Comparison of ENCODE assay signal across 1 cellular context in the genomic region with DNA sequence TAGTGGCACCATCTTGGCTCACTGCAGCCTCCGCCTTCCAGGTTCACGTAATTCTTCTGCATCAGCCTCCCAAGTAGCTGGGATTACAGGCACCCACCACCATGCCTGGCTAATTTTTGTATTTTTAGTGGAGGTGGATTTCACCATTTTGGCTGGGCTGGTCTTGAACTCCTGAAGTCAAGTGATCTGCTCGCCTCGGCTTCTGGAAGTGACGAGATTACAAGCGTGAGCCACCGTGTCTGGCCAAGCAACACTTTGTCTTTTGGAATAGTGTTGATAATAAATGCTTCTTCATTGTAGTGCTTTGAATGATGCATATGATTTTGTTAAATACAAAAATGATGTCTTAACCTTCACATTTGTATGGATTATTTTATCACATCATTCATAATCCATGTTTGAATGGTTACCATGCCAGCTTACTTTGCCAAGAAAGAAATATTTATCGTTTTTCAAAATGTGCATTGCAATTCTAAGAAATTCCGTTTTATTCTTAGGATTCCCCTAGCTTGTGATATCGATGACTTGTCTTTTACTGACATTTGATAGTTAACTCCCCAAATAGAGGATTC.
TF ChIP-seq lines count a peak whose summit lies in the region.

No MANE protein-coding gene starts in this region.

TF ChIP-seq in K562, 482 proteins besides CTCF, POLR2A, EP300 and RAD21 (continued from another document and continues in another):
- TF ChIP-seq, protein P1, sequence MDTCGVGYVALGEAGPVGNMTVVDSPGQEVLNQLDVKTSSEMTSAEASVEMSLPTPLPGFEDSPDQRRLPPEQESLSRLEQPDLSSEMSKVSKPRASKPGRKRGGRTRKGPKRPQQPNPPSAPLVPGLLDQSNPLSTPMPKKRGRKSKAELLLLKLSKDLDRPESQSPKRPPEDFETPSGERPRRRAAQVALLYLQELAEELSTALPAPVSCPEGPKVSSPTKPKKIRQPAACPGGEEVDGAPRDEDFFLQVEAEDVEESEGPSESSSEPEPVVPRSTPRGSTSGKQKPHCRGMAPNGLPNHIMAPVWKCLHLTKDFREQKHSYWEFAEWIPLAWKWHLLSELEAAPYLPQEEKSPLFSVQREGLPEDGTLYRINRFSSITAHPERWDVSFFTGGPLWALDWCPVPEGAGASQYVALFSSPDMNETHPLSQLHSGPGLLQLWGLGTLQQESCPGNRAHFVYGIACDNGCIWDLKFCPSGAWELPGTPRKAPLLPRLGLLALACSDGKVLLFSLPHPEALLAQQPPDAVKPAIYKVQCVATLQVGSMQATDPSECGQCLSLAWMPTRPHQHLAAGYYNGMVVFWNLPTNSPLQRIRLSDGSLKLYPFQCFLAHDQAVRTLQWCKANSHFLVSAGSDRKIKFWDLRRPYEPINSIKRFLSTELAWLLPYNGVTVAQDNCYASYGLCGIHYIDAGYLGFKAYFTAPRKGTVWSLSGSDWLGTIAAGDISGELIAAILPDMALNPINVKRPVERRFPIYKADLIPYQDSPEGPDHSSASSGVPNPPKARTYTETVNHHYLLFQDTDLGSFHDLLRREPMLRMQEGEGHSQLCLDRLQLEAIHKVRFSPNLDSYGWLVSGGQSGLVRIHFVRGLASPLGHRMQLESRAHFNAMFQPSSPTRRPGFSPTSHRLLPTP (IDR thresholded peaks at IDR 0.05; ENCODE audit: borderline replicate concordance, extremely low read depth, insufficient read length): peak; percentile 47
- TF ChIP-seq ZNF589 (CRISPR knock-in tag; IDR thresholded peaks at IDR 0.05; ENCODE audit: low read depth) (0 out of 2 replicates have a peak, but pooled peaks have one; percentile 51), KHSRP (IDR thresholded peaks at IDR 0.05) (no peak), GABPB2 (CRISPR knock-in tag; conservative IDR thresholded peaks at IDR 0.05) (no peak), ZNF311 (CRISPR knock-in tag; IDR thresholded peaks at IDR 0.05) (no peak), SRSF9 (IDR thresholded peaks at IDR 0.05; ENCODE audit: borderline replicate concordance, low read depth, low read length) (no peak), ZNF23 (CRISPR knock-in tag; IDR thresholded peaks at IDR 0.05) (no peak), SIN3B (IDR thresholded peaks at IDR 0.05; ENCODE audit: low read depth) (no peak), FOXK2 (conservative IDR thresholded peaks at IDR 0.05 in 1 of 2, IDR thresholded peaks at IDR 0.05 in 1 of 2; ENCODE audit: low read depth in 2 of 2) (no peak), HNRNPH1 (optimal IDR thresholded peaks at IDR 0.05; ENCODE audit: low read depth, low read length) (no peak), CCNT2 (IDR thresholded peaks at IDR 0.05; ENCODE audit: borderline replicate concordance, extremely low read depth, insufficient read length, low read depth, low read length) (no peak), TRIM28 (IDR thresholded peaks at IDR 0.05) (no peak), RBM15 (IDR thresholded peaks at IDR 0.05; ENCODE audit: insufficient read depth, low read length) (no peak), POLR2H (tag; IDR thresholded peaks at IDR 0.05; ENCODE audit: low read depth) (peak; percentile 17; the same call in 1 of the 2 replicates), HDAC6 (IDR thresholded peaks at IDR 0.05; ENCODE audit: low read depth, low read length) (no peak), ZNF143 (CRISPR knock-in tag; IDR thresholded peaks at IDR 0.05) (no peak), ESRRB (CRISPR knock-in tag; IDR thresholded peaks at IDR 0.05; ENCODE audit: borderline replicate concordance) (no peak), ZNF121 (CRISPR knock-in tag; conservative IDR thresholded peaks at IDR 0.05) (no peak), FOSL1 (tag; conservative IDR thresholded peaks at IDR 0.05) (no peak), SP2 (IDR thresholded peaks at IDR 0.05; ENCODE audit: extremely low read depth, low read depth, low read length, poor library complexity, severe bottlenecking) (no peak), POLR3A (IDR thresholded peaks at IDR 0.05; ENCODE audit: borderline replicate concordance, extremely low read depth, insufficient read depth, insufficient read length) (peak; percentile 52), WHSC1 (IDR thresholded peaks at IDR 0.05; ENCODE audit: low read length) (no peak), ZNF707 (CRISPR knock-in tag; conservative IDR thresholded peaks at IDR 0.05) (no peak), COPS2 (conservative IDR thresholded peaks at IDR 0.05) (no peak), STAG1 (CRISPR knock-in tag; IDR thresholded peaks at IDR 0.05; ENCODE audit: borderline replicate concordance) (no peak), ARID1B (IDR thresholded peaks at IDR 0.05) (peak; percentile 49), ZNF134 (CRISPR knock-in tag; conservative IDR thresholded peaks at IDR 0.05) (no peak), ERF (CRISPR knock-in tag; IDR thresholded peaks at IDR 0.05) (no peak), ZNF384 (IDR thresholded peaks at IDR 0.05; ENCODE audit: low read depth, low read length) (no peak), BRD4 (IDR thresholded peaks at IDR 0.05) (no peak), NR3C1 (CRISPR knock-in tag; IDR thresholded peaks at IDR 0.05) (no peak), SETDB1 (IDR thresholded peaks at IDR 0.05; ENCODE audit: low read length) (no peak), PHF8 (IDR thresholded peaks at IDR 0.05; ENCODE audit: borderline replicate concordance, low read length) (no peak), RBFOX2 (IDR thresholded peaks at IDR 0.05; ENCODE audit: low read depth, low read length) (no peak)
- TF ChIP-seq, protein P2, sequence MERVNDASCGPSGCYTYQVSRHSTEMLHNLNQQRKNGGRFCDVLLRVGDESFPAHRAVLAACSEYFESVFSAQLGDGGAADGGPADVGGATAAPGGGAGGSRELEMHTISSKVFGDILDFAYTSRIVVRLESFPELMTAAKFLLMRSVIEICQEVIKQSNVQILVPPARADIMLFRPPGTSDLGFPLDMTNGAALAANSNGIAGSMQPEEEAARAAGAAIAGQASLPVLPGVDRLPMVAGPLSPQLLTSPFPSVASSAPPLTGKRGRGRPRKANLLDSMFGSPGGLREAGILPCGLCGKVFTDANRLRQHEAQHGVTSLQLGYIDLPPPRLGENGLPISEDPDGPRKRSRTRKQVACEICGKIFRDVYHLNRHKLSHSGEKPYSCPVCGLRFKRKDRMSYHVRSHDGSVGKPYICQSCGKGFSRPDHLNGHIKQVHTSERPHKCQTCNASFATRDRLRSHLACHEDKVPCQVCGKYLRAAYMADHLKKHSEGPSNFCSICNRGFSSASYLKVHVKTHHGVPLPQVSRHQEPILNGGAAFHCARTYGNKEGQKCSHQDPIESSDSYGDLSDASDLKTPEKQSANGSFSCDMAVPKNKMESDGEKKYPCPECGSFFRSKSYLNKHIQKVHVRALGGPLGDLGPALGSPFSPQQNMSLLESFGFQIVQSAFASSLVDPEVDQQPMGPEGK (CRISPR knock-in tag; IDR thresholded peaks at IDR 0.05; ENCODE audit: borderline replicate concordance): no peak
- TF ChIP-seq, protein P3, sequence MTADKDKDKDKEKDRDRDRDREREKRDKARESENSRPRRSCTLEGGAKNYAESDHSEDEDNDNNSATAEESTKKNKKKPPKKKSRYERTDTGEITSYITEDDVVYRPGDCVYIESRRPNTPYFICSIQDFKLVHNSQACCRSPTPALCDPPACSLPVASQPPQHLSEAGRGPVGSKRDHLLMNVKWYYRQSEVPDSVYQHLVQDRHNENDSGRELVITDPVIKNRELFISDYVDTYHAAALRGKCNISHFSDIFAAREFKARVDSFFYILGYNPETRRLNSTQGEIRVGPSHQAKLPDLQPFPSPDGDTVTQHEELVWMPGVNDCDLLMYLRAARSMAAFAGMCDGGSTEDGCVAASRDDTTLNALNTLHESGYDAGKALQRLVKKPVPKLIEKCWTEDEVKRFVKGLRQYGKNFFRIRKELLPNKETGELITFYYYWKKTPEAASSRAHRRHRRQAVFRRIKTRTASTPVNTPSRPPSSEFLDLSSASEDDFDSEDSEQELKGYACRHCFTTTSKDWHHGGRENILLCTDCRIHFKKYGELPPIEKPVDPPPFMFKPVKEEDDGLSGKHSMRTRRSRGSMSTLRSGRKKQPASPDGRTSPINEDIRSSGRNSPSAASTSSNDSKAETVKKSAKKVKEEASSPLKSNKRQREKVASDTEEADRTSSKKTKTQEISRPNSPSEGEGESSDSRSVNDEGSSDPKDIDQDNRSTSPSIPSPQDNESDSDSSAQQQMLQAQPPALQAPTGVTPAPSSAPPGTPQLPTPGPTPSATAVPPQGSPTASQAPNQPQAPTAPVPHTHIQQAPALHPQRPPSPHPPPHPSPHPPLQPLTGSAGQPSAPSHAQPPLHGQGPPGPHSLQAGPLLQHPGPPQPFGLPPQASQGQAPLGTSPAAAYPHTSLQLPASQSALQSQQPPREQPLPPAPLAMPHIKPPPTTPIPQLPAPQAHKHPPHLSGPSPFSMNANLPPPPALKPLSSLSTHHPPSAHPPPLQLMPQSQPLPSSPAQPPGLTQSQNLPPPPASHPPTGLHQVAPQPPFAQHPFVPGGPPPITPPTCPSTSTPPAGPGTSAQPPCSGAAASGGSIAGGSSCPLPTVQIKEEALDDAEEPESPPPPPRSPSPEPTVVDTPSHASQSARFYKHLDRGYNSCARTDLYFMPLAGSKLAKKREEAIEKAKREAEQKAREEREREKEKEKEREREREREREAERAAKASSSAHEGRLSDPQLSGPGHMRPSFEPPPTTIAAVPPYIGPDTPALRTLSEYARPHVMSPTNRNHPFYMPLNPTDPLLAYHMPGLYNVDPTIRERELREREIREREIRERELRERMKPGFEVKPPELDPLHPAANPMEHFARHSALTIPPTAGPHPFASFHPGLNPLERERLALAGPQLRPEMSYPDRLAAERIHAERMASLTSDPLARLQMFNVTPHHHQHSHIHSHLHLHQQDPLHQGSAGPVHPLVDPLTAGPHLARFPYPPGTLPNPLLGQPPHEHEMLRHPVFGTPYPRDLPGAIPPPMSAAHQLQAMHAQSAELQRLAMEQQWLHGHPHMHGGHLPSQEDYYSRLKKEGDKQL (CRISPR knock-in tag; IDR thresholded peaks at IDR 0.05; ENCODE audit: borderline replicate concordance): no peak
- TF ChIP-seq, protein P4, sequence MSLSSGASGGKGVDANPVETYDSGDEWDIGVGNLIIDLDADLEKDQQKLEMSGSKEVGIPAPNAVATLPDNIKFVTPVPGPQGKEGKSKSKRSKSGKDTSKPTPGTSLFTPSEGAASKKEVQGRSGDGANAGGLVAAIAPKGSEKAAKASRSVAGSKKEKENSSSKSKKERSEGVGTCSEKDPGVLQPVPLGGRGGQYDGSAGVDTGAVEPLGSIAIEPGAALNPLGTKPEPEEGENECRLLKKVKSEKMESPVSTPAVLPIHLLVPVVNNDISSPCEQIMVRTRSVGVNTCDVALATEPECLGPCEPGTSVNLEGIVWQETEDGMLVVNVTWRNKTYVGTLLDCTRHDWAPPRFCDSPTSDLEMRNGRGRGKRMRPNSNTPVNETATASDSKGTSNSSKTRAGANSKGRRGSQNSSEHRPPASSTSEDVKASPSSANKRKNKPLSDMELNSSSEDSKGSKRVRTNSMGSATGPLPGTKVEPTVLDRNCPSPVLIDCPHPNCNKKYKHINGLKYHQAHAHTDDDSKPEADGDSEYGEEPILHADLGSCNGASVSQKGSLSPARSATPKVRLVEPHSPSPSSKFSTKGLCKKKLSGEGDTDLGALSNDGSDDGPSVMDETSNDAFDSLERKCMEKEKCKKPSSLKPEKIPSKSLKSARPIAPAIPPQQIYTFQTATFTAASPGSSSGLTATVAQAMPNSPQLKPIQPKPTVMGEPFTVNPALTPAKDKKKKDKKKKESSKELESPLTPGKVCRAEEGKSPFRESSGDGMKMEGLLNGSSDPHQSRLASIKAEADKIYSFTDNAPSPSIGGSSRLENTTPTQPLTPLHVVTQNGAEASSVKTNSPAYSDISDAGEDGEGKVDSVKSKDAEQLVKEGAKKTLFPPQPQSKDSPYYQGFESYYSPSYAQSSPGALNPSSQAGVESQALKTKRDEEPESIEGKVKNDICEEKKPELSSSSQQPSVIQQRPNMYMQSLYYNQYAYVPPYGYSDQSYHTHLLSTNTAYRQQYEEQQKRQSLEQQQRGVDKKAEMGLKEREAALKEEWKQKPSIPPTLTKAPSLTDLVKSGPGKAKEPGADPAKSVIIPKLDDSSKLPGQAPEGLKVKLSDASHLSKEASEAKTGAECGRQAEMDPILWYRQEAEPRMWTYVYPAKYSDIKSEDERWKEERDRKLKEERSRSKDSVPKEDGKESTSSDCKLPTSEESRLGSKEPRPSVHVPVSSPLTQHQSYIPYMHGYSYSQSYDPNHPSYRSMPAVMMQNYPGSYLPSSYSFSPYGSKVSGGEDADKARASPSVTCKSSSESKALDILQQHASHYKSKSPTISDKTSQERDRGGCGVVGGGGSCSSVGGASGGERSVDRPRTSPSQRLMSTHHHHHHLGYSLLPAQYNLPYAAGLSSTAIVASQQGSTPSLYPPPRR (CRISPR knock-in tag; IDR thresholded peaks at IDR 0.05; ENCODE audit: borderline replicate concordance): no peak
- TF ChIP-seq, protein P5, sequence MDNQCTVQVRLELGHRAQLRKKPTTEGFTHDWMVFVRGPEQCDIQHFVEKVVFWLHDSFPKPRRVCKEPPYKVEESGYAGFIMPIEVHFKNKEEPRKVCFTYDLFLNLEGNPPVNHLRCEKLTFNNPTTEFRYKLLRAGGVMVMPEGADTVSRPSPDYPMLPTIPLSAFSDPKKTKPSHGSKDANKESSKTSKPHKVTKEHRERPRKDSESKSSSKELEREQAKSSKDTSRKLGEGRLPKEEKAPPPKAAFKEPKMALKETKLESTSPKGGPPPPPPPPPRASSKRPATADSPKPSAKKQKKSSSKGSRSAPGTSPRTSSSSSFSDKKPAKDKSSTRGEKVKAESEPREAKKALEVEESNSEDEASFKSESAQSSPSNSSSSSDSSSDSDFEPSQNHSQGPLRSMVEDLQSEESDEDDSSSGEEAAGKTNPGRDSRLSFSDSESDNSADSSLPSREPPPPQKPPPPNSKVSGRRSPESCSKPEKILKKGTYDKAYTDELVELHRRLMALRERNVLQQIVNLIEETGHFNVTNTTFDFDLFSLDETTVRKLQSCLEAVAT (IDR thresholded peaks at IDR 0.05): no peak
- TF ChIP-seq, protein P6, sequence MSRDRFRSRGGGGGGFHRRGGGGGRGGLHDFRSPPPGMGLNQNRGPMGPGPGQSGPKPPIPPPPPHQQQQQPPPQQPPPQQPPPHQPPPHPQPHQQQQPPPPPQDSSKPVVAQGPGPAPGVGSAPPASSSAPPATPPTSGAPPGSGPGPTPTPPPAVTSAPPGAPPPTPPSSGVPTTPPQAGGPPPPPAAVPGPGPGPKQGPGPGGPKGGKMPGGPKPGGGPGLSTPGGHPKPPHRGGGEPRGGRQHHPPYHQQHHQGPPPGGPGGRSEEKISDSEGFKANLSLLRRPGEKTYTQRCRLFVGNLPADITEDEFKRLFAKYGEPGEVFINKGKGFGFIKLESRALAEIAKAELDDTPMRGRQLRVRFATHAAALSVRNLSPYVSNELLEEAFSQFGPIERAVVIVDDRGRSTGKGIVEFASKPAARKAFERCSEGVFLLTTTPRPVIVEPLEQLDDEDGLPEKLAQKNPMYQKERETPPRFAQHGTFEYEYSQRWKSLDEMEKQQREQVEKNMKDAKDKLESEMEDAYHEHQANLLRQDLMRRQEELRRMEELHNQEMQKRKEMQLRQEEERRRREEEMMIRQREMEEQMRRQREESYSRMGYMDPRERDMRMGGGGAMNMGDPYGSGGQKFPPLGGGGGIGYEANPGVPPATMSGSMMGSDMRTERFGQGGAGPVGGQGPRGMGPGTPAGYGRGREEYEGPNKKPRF (IDR thresholded peaks at IDR 0.05; ENCODE audit: low read depth, low read length): no peak
- TF ChIP-seq, protein P7, sequence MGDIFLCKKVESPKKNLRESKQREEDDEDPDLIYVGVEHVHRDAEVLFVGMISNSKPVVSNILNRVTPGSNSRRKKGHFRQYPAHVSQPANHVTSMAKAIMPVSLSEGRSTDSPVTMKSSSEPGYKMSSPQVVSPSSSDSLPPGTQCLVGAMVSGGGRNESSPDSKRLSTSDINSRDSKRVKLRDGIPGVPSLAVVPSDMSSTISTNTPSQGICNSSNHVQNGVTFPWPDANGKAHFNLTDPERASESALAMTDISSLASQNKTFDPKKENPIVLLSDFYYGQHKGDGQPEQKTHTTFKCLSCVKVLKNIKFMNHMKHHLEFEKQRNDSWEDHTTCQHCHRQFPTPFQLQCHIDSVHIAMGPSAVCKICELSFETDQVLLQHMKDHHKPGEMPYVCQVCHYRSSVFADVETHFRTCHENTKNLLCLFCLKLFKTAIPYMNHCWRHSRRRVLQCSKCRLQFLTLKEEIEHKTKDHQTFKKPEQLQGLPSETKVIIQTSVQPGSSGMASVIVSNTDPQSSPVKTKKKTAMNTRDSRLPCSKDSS (IDR thresholded peaks at IDR 0.05; ENCODE audit: low read depth, partially characterized antibody): no peak
